ENCODE assay signal across 8 cellular contexts in the genomic region with DNA sequence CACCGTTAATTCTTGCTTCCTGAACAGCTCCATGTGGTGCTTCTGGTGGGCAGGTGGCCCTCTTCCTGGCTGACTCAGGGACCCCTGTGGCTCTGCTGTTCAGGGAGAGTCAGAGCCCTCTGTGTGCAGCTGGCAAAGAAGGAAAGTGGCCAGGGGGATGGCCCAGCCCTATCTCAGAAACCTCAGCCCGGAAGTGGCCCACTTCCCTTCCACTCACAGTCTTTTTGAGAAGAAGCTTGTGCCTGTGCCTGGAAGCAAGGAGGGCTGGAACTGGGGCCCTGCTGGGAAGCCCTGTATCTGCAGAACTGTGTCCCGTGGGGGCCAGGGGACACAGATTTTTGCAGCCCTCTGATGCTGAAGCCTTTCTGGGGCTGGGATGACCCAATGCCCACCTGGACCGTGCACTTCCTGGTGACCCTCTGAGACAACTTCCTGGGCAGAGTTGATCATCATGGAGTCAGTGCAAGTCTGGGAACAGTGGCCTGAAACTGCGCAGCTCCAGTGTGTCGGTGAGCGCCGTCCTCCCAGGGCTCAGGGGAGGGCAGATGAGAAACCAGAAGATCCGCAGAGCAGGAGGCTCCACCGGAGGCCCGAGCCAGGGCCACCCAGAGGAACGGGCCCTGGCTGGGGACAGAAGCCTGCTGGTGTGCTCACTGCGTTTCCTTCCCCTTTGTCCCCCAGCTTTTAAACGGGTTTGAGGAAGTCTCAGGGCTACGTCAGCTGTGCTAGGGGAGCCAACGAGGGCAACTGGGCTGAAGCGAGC.
DNase-seq lines count a peak whose midpoint lies in the region; ATAC-seq, FAIRE-seq and TF ChIP-seq lines count a peak whose summit lies in the region.

No MANE protein-coding gene starts in this region.

- H3K4me3 ChIP-seq in colonic mucosa (peak overlapping the region; percentile 5), trophoblast cell (ENCODE audit: low read depth, low read length) (no peak overlapping the region)

- H3K36me3 ChIP-seq in colonic mucosa (no peaks in the 10 kb centered on the region), trophoblast cell (ENCODE audit: control insufficient read depth in 1 of 2, insufficient read depth in 2 of 2, low read length in 2 of 2) (no peaks in the 10 kb centered on the region)

- intact Hi-C loops in colonic mucosa (cut with DNase I): no loop called here

- no peak overlapping the region for H2BK120ac ChIP-seq in trophoblast cell (ENCODE audit: insufficient read depth, low read length, poor library complexity)

- H4K91ac ChIP-seq in trophoblast cell (ENCODE audit: low read depth, low read length): no peak overlapping the region

- H4K8ac ChIP-seq in trophoblast cell (ENCODE audit: low read depth, low read length): no peak overlapping the region

- H2AK5ac ChIP-seq in trophoblast cell (ENCODE audit: low read length): no peak overlapping the region

- no peak overlapping the region for H3K4ac ChIP-seq in trophoblast cell (ENCODE audit: low read depth, low read length)

- no peaks in the 10 kb centered on the region for H3K79me1 ChIP-seq in trophoblast cell (ENCODE audit: low read length)

- H3K14ac ChIP-seq in trophoblast cell (ENCODE audit: low read length): no peak overlapping the region

- H3K27me3 ChIP-seq in colonic mucosa (no peaks in the 10 kb centered on the region), trophoblast cell (ENCODE audit: insufficient read depth, low read length) (no peaks in the 10 kb centered on the region)

- TF ChIP-seq CTCF in colonic mucosa (IDR thresholded peaks at IDR 0.05): no peak

- H3K9me3 ChIP-seq in colonic mucosa (no peaks in the 10 kb centered on the region), trophoblast cell (ENCODE audit: insufficient read depth, low read depth, low read length) (peaks cover 3% of the 10 kb centered on the region)

- H3K4me2 ChIP-seq in trophoblast cell (ENCODE audit: low read length): no peak overlapping the region

- no peak for TF ChIP-seq POLR2A in GM12892 (IDR thresholded peaks at IDR 0.05; ENCODE audit: low read depth, low read length)

- no peak overlapping the region for H2BK5ac ChIP-seq in trophoblast cell (ENCODE audit: low read depth, low read length, poor library complexity)

- no peak overlapping the region for H3K23ac ChIP-seq in trophoblast cell (ENCODE audit: low read length)

- H2AFZ ChIP-seq in trophoblast cell (ENCODE audit: insufficient read depth, low read length, poor library complexity): no peak overlapping the region

- FAIRE-seq in GM12892 (lab: Jason Lieb, UNC) (no peak), urothelium cell line (lab: Jason Lieb, UNC) (no peak)

- WGBS in trophoblast cell (ENCODE audit: extremely low coverage, insufficient coverage, insufficient read length): no CpG with 5 or more reads among the region's 17 CpGs

- H3K18ac ChIP-seq in trophoblast cell (ENCODE audit: low read length): no peak overlapping the region

- ATAC-seq in GM18868 (IDR thresholded peaks at IDR 0.05; ENCODE audit: unreplicated experiment): no peak

- H3K4me1 ChIP-seq in colonic mucosa (no peaks in the 10 kb centered on the region), trophoblast cell (ENCODE audit: control insufficient read depth in 1 of 2, insufficient read depth in 2 of 2, low read length in 2 of 2) (no peaks in the 10 kb centered on the region)

- H4K12ac ChIP-seq in trophoblast cell (ENCODE audit: low read depth, low read length): no peak overlapping the region

- H2BK12ac ChIP-seq in trophoblast cell (ENCODE audit: low read length): no peak overlapping the region

- DNase-seq in GM12892 (ENCODE audit: insufficient read length) (peak; percentile 29), NCI-H146 treated with DMSO at 0.1 percent for 48 hours (lab: John Stamatoyannopoulos, UW; ENCODE audit: unreplicated experiment) (peak; percentile 51), colonic mucosa (peak; percentile 27), trophoblast cell (peak; percentile 10 to 28), amniotic stem cell (lab: John Stamatoyannopoulos, UW) (no peak), urothelium cell line (ENCODE audit: low spot score) (no peak)
- DNase-seq in effector CD8-positive, alpha-beta T cell (lab: John Stamatoyannopoulos, UW): no peak

- H3K27ac ChIP-seq in colonic mucosa: peak overlapping the region; percentile 28
- H3K27ac ChIP-seq in trophoblast cell (ENCODE audit: low read depth, low read length): no peak overlapping the region

- peak overlapping the region in 1 of 2 donors; percentile 35 for H3K9ac ChIP-seq in colonic mucosa (ENCODE audit: low read depth in 2 of 2, low read length in 2 of 2)
- H3K9ac ChIP-seq in trophoblast cell (ENCODE audit: low read length): no peak overlapping the region

- H3K79me2 ChIP-seq in trophoblast cell (ENCODE audit: control insufficient read depth, insufficient read depth, low read length, poor library complexity): no peaks in the 10 kb centered on the region

Comparison
In these comparisons a context has a peak if more than half of its experiments do, and no peak if none do; other contexts are left out.
1. DNase-seq: peak in GM12892 (single experiment), NCI-H146 treated with DMSO at 0.1 percent for 48 hours (single experiment), colonic mucosa (single experiment) and trophoblast cell (2 of 2); none in effector CD8-positive, alpha-beta T cell (single experiment), amniotic stem cell (single experiment) and urothelium cell line (single experiment).